12 cellular contexts compared by ENCODE assay signal in the genomic region with DNA sequence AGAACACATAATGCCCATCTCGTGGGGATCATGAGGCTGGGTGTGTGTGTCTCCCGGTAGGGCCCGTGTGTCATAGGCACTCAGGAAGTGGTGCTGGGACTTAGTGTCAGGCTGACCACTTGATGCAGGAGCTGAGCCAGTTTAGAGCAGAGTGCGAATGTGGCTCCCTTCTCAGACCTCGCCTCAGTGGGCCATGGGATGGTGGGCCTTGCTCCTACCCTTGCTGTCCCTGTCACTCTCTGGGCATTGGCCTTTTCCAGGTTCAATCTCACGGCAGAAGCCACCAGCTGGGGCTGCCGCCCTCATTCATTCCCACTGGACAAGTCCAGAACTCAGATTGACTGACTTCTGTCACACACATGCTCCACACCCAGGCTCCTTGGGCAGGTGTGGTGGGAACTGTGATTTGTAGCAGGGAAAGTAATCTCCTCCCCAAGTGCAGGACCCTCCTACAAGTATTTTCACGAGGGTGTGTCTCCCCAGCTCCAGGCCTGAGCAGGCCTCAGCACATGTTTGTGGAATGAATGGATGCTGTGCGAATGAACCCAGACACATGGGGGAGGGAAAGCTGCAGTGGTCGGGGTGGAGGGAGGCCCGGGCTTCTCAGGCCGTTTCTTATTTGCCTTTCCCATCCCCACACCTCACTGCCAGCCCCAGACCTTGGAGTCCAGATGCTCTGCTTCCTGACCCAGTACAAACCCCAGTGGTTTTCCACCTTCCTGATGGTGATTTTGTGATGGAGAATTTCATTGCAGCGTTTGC. TPM values are rescaled to one million over a fixed set of nuclear protein-coding genes. Genes with fewer than 3 reads are reported as not detected.
DNase-seq lines count a peak whose midpoint lies in the region; FAIRE-seq and TF ChIP-seq lines count a peak whose summit lies in the region.
"Had no signal": no experiment of that assay in that cellular context is flagged by ENCODE, and none has a peak within 500 bp of the region (broad histone marks: within the 10 kb centered on the region; RNA-seq: fewer than 3 reads in every experiment).

No MANE protein-coding gene starts in this region.

- no peaks in the 10 kb centered on the region for H3K36me3 ChIP-seq in prostate gland

- no peaks in the 10 kb centered on the region for H3K4me1 ChIP-seq in prostate gland (replicated peaks)

- 70% methylated on average over 13 of the region's 13 CpGs for WGBS in prostate gland

- no peak for TF ChIP-seq CTCF in AG10803 (conservative IDR thresholded peaks at IDR 0.05; ENCODE audit: low read length)
- TF ChIP-seq CTCF in prostate gland (IDR thresholded peaks at IDR 0.05): no peak

- H3K9me3 ChIP-seq in prostate gland: no peaks in the 10 kb centered on the region

- no peaks in the 10 kb centered on the region for H3K27me3 ChIP-seq in prostate gland (replicated peaks; ENCODE audit: insufficient read depth)

- H3K27ac ChIP-seq in prostate gland: no peak overlapping the region

- no peak overlapping the region for H3K4me3 ChIP-seq in AG10803 (ENCODE audit: low read length)
- no peak overlapping the region for H3K4me3 ChIP-seq in prostate gland

- DNase-seq in AG10803 (ENCODE audit: low read depth) (peak; percentile 17), GM12892 (ENCODE audit: insufficient read length) (peak; percentile 7), astrocyte of the hippocampus (ENCODE audit: low read depth, low spot score) (peak; percentile 58), mucosa of gallbladder (ENCODE audit: low spot score) (peak; percentile 7), NCI-H2029 (lab: John Stamatoyannopoulos, UW) (no peak), prostate gland (ENCODE audit: low spot score) (no peak), NCI-H2227 (lab: John Stamatoyannopoulos, UW; ENCODE audit: unreplicated experiment) (no peak), NCI-H446 (lab: John Stamatoyannopoulos, UW) (no peak)
- DNase-seq: GOT3, NCI-H1092 treated with DMSO at 0.1 percent for 48 hours, NCI-H526, retina had no signal

- TF ChIP-seq POLR2A in GM12892 (IDR thresholded peaks at IDR 0.05; ENCODE audit: low read depth, low read length) (no peak), prostate gland (IDR thresholded peaks at IDR 0.05) (no peak)

- intact Hi-C loops in prostate gland (cut with DNase I): no loop called here

- no peak for FAIRE-seq in GM12892 (lab: Jason Lieb, UNC)

RNA-seq across cellular contexts. Expression of a gene that starts 54.9 kb away (rescaled TPM):
- not detected for polyA plus RNA-seq in GM12892 (2012; ENCODE audit: missing spikeins)
- 4.5 TPM for total RNA-seq in mucosa of gallbladder
- 1 to 10 TPM; 2.5 to 5.1 TPM for total RNA-seq in prostate gland

Comparison
In these comparisons a context has a peak if more than half of its experiments do, and no peak if none do; other contexts are left out.
1. DNase-seq: peak in AG10803 (single experiment), GM12892 (single experiment), astrocyte of the hippocampus (single experiment) and mucosa of gallbladder (single experiment); none in NCI-H2029 (single experiment), prostate gland (single experiment), NCI-H2227 (single experiment) and NCI-H446 (0 of 2).